Comparison of ENCODE assay signal across 9 cellular contexts in genomic region chr4:337932-338758, GRCh38. TPM values are rescaled to one million over a fixed set of nuclear protein-coding genes. Genes with fewer than 3 reads are reported as not detected.
DNase-seq lines count a peak whose midpoint lies in the region; ATAC-seq and TF ChIP-seq lines count a peak whose summit lies in the region.
"Had no signal": no experiment of that assay in that cellular context is flagged by ENCODE, and none has a peak within 500 bp of the region (broad histone marks: within the 10 kb centered on the region; RNA-seq: fewer than 3 reads in every experiment).

No MANE protein-coding gene starts in this region.

- intact Hi-C loops in Right ventricle myocardium superior (cut with DNase I) (no loop called here), prostate gland (cut with DNase I) (loop anchor here (10.0 kb wide), 1 partner anchor 337 kb away; the partner anchor contains the start of genes ATP5ME and MYL5)

- H3K4me3 ChIP-seq in DOHH2 (ENCODE audit: low read length) (peak overlapping the region; percentile 84), prostate gland (peak overlapping the region; percentile 82 to 83)

- H4K20me1 ChIP-seq in DOHH2 (ENCODE audit: control insufficient read depth, insufficient read depth, low read depth, low read length) = no peaks in the 10 kb centered on the region

- peaks cover 54% of the 10 kb centered on the region for H3K79me2 ChIP-seq in DOHH2 (ENCODE audit: control insufficient read depth, low read length)

- ATAC-seq in GM21619 (IDR thresholded peaks at IDR 0.05; ENCODE audit: unreplicated experiment) = peak; percentile 30
- ATAC-seq in Right ventricle myocardium superior (ENCODE audit: poor library complexity) = peak; percentile 28

- in situ Hi-C loops in KBM-7 (cut with MboI; ENCODE audit: low pct_unique_long_range_greater_than_20kb, low sequenced_read_pairs) = no loop called here

- H3F3A ChIP-seq in DOHH2 (ENCODE audit: control insufficient read depth, insufficient read depth) = no peaks in the 10 kb centered on the region

- H3K4me1 ChIP-seq in DOHH2 (ENCODE audit: control insufficient read depth, low read length) (peaks cover 17% of the 10 kb centered on the region), prostate gland (replicated peaks) (no peaks in the 10 kb centered on the region)

- no peaks in the 10 kb centered on the region for H3K9me2 ChIP-seq in DOHH2 (replicated peaks; ENCODE audit: control insufficient read depth, low read length)

- peaks cover 60% of the 10 kb centered on the region for H3K9me3 ChIP-seq in DOHH2 (ENCODE audit: control insufficient read depth, insufficient read depth, low read length)
- no peaks in the 10 kb centered on the region for H3K9me3 ChIP-seq in prostate gland

- DNase-seq in NCI-H146 (lab: John Stamatoyannopoulos, UW) (peak; percentile 49), Right ventricle myocardium superior (peak; percentile 66), prostate gland (ENCODE audit: low spot score) (peak; percentile 7), KBM-7 (no peak), dedifferentiated amniotic fluid mesenchymal stem cell (ENCODE audit: extremely low spot score) (no peak)
- peak; percentile 24 for DNase-seq in activated gamma-delta T cell treated with anti-CD3 and anti-CD28 coated beads, Interleukin-2, amount 50 U/mL, for 16 hours (ENCODE audit: low read depth)

- TF ChIP-seq CTCF in DOHH2 (IDR thresholded peaks at IDR 0.05; ENCODE audit: low read depth, low read length, poor library complexity, severe bottlenecking) = no peak
- TF ChIP-seq CTCF in prostate gland (IDR thresholded peaks at IDR 0.05) = no peak

- H3K36me3 ChIP-seq in DOHH2 (ENCODE audit: control insufficient read depth, low read length) (peaks cover 47% of the 10 kb centered on the region), prostate gland (no peaks in the 10 kb centered on the region)

- WGBS in prostate gland = 5% methylated on average over 52 of the region's 52 CpGs

- peak overlapping the region; percentile 41 for H3K27ac ChIP-seq in DOHH2 (ENCODE audit: low read depth, low read length)
- peak overlapping the region; percentile 89 to 91 for H3K27ac ChIP-seq in prostate gland

- no peaks in the 10 kb centered on the region for H3K27me3 ChIP-seq in DOHH2 (ENCODE audit: control insufficient read depth, low read length)
- no peaks in the 10 kb centered on the region for H3K27me3 ChIP-seq in prostate gland (replicated peaks; ENCODE audit: insufficient read depth)

- H3K4me2 ChIP-seq in DOHH2 (ENCODE audit: low read length) = peak overlapping the region; percentile 84

- TF ChIP-seq POLR2A in prostate gland (IDR thresholded peaks at IDR 0.05) = no peak

RNA-seq across cellular contexts. Expression of gene ZNF141, which starts 0.5 kb away (rescaled TPM):
- total RNA-seq in Right ventricle myocardium superior (7.1 TPM), prostate gland (10 to 100 TPM; 17.2 to 32.2 TPM)

RNA-seq across cellular contexts. Expression of gene ZNF732, which starts 32.9 kb away (rescaled TPM):
- total RNA-seq in Right ventricle myocardium superior = not detected
- 1 to 10 TPM in 1 of 2 donors, under 1 TPM in 1; 0.14 to 2.3 TPM for total RNA-seq in prostate gland
- total RNA-seq: T-helper 1 cell treated with Interleukin-12 subunit alpha and Interleukin-12 subunit beta and Interleukin-4 antibody, amounts not matched to agents 30 ng/mL and 1 ng/mL, for 36 hours had no signal

Comparison
In these comparisons a context has a peak if more than half of its experiments do, and no peak if none do; other contexts are left out.
1. DNase-seq: peak in NCI-H146 (single experiment), activated gamma-delta T cell treated with anti-CD3 and anti-CD28 coated beads, Interleukin-2, amount 50 U/mL, for 16 hours (single experiment), Right ventricle myocardium superior (single experiment) and prostate gland (single experiment); none in KBM-7 (single experiment) and dedifferentiated amniotic fluid mesenchymal stem cell (single experiment).